12 cellular contexts compared by ENCODE assay signal in the genomic region with DNA sequence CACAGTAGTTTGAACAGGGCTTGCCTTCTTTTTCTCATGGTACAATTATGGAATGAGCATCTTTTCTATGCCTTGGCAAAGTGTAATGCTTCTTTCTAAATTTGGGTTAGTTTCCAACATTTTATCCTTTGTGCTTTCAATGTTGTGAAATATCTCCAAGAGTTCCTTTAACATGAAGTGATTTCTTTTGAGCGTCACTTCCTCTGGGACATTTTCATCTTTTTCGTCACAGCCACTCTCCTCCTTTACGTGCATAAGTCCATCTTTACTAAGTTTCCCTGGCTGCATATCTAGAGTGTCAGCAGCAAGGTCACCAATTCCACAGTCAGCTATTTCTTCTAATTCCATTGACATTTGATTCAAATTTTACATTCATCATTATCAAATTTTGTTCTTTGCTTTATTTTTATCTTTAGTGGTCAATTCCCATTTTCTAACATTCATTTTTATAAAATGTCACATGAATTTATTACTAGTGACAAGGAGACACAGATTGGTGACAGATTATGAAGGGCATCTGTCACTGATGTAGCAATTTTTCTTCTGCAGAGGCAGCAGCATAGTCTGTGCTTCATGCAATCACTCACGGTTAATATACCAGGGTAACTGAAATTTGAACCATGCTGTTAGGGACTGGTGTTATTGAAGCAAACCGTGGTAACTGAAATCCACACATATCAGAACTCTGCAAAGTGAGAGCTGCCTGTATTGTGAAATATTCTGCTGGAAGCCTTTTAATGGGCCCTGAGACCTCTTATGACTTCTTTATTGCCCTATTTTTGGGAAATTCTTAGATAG.
DNase-seq lines count a peak whose midpoint lies in the region; ATAC-seq and TF ChIP-seq lines count a peak whose summit lies in the region.
"Had no signal": no experiment of that assay in that cellular context is flagged by ENCODE, and none has a peak within 500 bp of the region (broad histone marks: within the 10 kb centered on the region; RNA-seq: fewer than 3 reads in every experiment).

No MANE protein-coding gene starts in this region.

- no peak overlapping the region for H3K4ac ChIP-seq in IMR-90 (ENCODE audit: low read depth, low read length)

- H3K79me1 ChIP-seq in IMR-90 (ENCODE audit: low read depth in 1 of 2, low read length in 2 of 2) = no peaks in the 10 kb centered on the region

- H4K20me1 ChIP-seq in IMR-90 (ENCODE audit: insufficient read depth, low read length) (no peaks in the 10 kb centered on the region), OCI-LY3 (ENCODE audit: insufficient read depth, low read length) (no peaks in the 10 kb centered on the region)

- DNase-seq in IMR-90 (peak; percentile 50), sigmoid colon (no peak), NCI-H446 (lab: John Stamatoyannopoulos, UW) (no peak), nucleus accumbens (lab: John Stamatoyannopoulos, UW) (no peak), dorsolateral prefrontal cortex (no peak)
- DNase-seq: activated naive CD4-positive, alpha-beta T cell treated with anti-CD3 and anti-CD28 coated beads, Interleukin-2, amount 10 ng/mL, durations not matched to agents 7 days and 5 days; COR-L47; heart right ventricle; NCI-H82 had no signal

- no peak overlapping the region; the same call in 1 of the 2 replicates for H3K18ac ChIP-seq in IMR-90 (ENCODE audit: low read depth, low read length)

- H3K14ac ChIP-seq in IMR-90 (replicated peaks; ENCODE audit: low read depth, low read length) = no peak overlapping the region

- H3K4me1 ChIP-seq in IMR-90 (ENCODE audit: control insufficient read depth, insufficient read depth, low read length) (peaks cover 8% of the 10 kb centered on the region), OCI-LY3 (ENCODE audit: low read length) (peaks cover 51% of the 10 kb centered on the region), gastroesophageal sphincter (peaks cover 0 to 23% (median 4%) of the 10 kb centered on the region in 3 donors), sigmoid colon (peaks cover 0 to 29% (median 21%) of the 10 kb centered on the region in 4 donors)

- 0 out of 2 replicates have a peak overlapping the region, but pooled peaks have one; percentile 33 for H2BK20ac ChIP-seq in IMR-90 (ENCODE audit: low read depth, low read length)

- H3K9ac ChIP-seq in IMR-90 (ENCODE audit: low read depth, low read length) (no peak overlapping the region), OCI-LY3 (ENCODE audit: low read length) (0 out of 2 replicates have a peak overlapping the region, but pooled peaks have one; percentile 4)

- no TSS peak for BruUV-seq in IMR-90 (replicated peaks; lab: Mats Ljungman, UMichigan)

- 53% methylated on average over 3 of the region's 5 CpGs; no CpG with 5 or more reads in 1 of the 2 experiments for WGBS in IMR-90 (ENCODE audit: extremely low coverage in 2 of 2, insufficient read length in 1 of 2), 2 experiments
- WGBS in gastroesophageal sphincter (ENCODE audit: low coverage in 1 of 2), 2 donors = 68 to 74% methylated on average over 5 of the region's 5 CpGs
- WGBS in sigmoid colon, 2 donors = 56 to 77% methylated on average over 5 of the region's 5 CpGs

- H3K56ac ChIP-seq in IMR-90 (ENCODE audit: extremely low read depth, insufficient read depth, low read length) = no peak overlapping the region

- TF ChIP-seq EP300 in gastroesophageal sphincter (IDR thresholded peaks at IDR 0.05) = no peak
- peak; percentile 3 to 82 (median 74) for TF ChIP-seq EP300 in sigmoid colon (IDR thresholded peaks at IDR 0.05)

- ATAC-seq in IMR-90 (ENCODE audit: low read depth) = peak; percentile 51; the same call in 1 of the 2 replicates
- peak; percentile 57 for ATAC-seq in gastroesophageal sphincter

- no peak overlapping the region for H2BK5ac ChIP-seq in IMR-90 (ENCODE audit: low read depth, low read length, poor library complexity, severe bottlenecking)

- H3K79me2 ChIP-seq in OCI-LY3 (ENCODE audit: low read length) = no peaks in the 10 kb centered on the region

- H2BK15ac ChIP-seq in IMR-90 (ENCODE audit: low read depth, low read length) = no peak overlapping the region

- no peak for TF ChIP-seq POLR2A in IMR-90 (IDR thresholded peaks at IDR 0.05; ENCODE audit: low read depth, low read length)
- TF ChIP-seq POLR2A in gastroesophageal sphincter (IDR thresholded peaks at IDR 0.05) = no peak
- TF ChIP-seq POLR2A in sigmoid colon (IDR thresholded peaks at IDR 0.05) = no peak

- no peaks in the 10 kb centered on the region for H3K9me3 ChIP-seq in IMR-90 (ENCODE audit: control insufficient read depth, insufficient read depth, low read length)
- no peaks in the 10 kb centered on the region for H3K9me3 ChIP-seq in OCI-LY3 (ENCODE audit: insufficient read depth, low read length)
- no peaks in the 10 kb centered on the region for H3K9me3 ChIP-seq in gastroesophageal sphincter
- H3K9me3 ChIP-seq in sigmoid colon = no peaks in the 10 kb centered on the region
- H3K9me3 ChIP-seq: heart right ventricle had no signal

- H3K27me3 ChIP-seq in IMR-90 (ENCODE audit: control insufficient read depth, insufficient read depth, low read length) (no peaks in the 10 kb centered on the region), OCI-LY3 (ENCODE audit: low read depth, low read length) (no peaks in the 10 kb centered on the region), gastroesophageal sphincter (no peaks in the 10 kb centered on the region), sigmoid colon (no peaks in the 10 kb centered on the region), dorsolateral prefrontal cortex (no peaks in the 10 kb centered on the region)
- H3K27me3 ChIP-seq: heart right ventricle had no signal

- H4K8ac ChIP-seq in IMR-90 (ENCODE audit: low read depth in 2 of 2, low read length in 2 of 2) = no peak overlapping the region

- H3K4me2 ChIP-seq in IMR-90 (ENCODE audit: low read depth, low read length) = no peak overlapping the region
- H3K4me2 ChIP-seq in OCI-LY3 (ENCODE audit: low read length) = peak overlapping the region; percentile 41

- H2BK120ac ChIP-seq in IMR-90 (ENCODE audit: low read depth, low read length) = no peak overlapping the region

- dilution Hi-C loops in IMR-90 (cut with HindIII; ENCODE audit: low sequenced_read_pairs, unreplicated experiment) = no loop called here

- intact Hi-C loops in IMR-90 (cut with micrococcal nuclease) (no loop called here), sigmoid colon (cut with DNase I) (no loop called here), dorsolateral prefrontal cortex (cut with DNase I) (no loop called here)

- no peak overlapping the region for H4K5ac ChIP-seq in IMR-90 (ENCODE audit: low read depth, low read length)

- no peak for TF ChIP-seq CTCF in IMR-90 (conservative IDR thresholded peaks at IDR 0.05; ENCODE audit: low read depth, low read length)
- TF ChIP-seq CTCF in OCI-LY3 (IDR thresholded peaks at IDR 0.05; ENCODE audit: low read depth, low read length) = no peak
- TF ChIP-seq CTCF in gastroesophageal sphincter (IDR thresholded peaks at IDR 0.05) = no peak
- TF ChIP-seq CTCF in sigmoid colon (IDR thresholded peaks at IDR 0.05) = no peak
- no peak for TF ChIP-seq CTCF in dorsolateral prefrontal cortex (IDR thresholded peaks at IDR 0.05 in 54 of 56, conservative IDR thresholded peaks at IDR 0.05 in 2 of 56; ENCODE audit: low read depth in 1 of 56, partially characterized antibody in 56 of 56)

- POLR2A ChIA-PET in IMR-90 (lab: Charles Lee; ENCODE audit: unreplicated experiment) = no interaction called here

- no peak overlapping the region for H3K23ac ChIP-seq in IMR-90 (ENCODE audit: low read depth, low read length)

- no peak overlapping the region for H3K4me3 ChIP-seq in IMR-90 (ENCODE audit: insufficient read depth, low read depth, low read length)
- H3K4me3 ChIP-seq in OCI-LY3 (ENCODE audit: low read length) = no peak overlapping the region
- no peak overlapping the region for H3K4me3 ChIP-seq in gastroesophageal sphincter
- H3K4me3 ChIP-seq in sigmoid colon = no peak overlapping the region
- H3K4me3 ChIP-seq in dorsolateral prefrontal cortex = no peak overlapping the region
- H3K4me3 ChIP-seq: heart right ventricle, skin epidermis had no signal

- no peak for TF ChIP-seq RAD21 in IMR-90 (IDR thresholded peaks at IDR 0.05; ENCODE audit: low read length)

- H2AK5ac ChIP-seq in IMR-90 (ENCODE audit: low read depth, low read length) = no peak overlapping the region

- in situ Hi-C loops in IMR-90 (cut with MboI; ENCODE audit: low sequenced_read_pairs) = no loop called here

- H3K36me3 ChIP-seq in IMR-90 (ENCODE audit: control insufficient read depth, insufficient read depth, low read length) = no peaks in the 10 kb centered on the region
- H3K36me3 ChIP-seq in OCI-LY3 (replicated peaks; ENCODE audit: low read depth, low read length) = peaks cover 4% of the 10 kb centered on the region
- no peaks in the 10 kb centered on the region for H3K36me3 ChIP-seq in gastroesophageal sphincter
- no peaks in the 10 kb centered on the region for H3K36me3 ChIP-seq in sigmoid colon
- H3K36me3 ChIP-seq: heart right ventricle had no signal

- no peak overlapping the region for H2AFZ ChIP-seq in IMR-90 (replicated peaks; ENCODE audit: low read length, poor library complexity)
- H2AFZ ChIP-seq in OCI-LY3 (ENCODE audit: low read depth, low read length) = no peak overlapping the region

- no peak overlapping the region for H2AK9ac ChIP-seq in IMR-90 (replicated peaks; ENCODE audit: low read depth, low read length, poor library complexity)

- H3K9me1 ChIP-seq in IMR-90 (ENCODE audit: insufficient read depth, low read length) = peaks cover 2% of the 10 kb centered on the region; the same call in 1 of the 2 replicates

- CTCF ChIA-PET in IMR-90 (lab: Yijun Ruan, JAX) = no interaction called here

- H3K27ac ChIP-seq in IMR-90 (ENCODE audit: insufficient read depth, low read length) (no peak overlapping the region), OCI-LY3 (ENCODE audit: low read length) (peak overlapping the region; percentile 22), gastroesophageal sphincter (peak overlapping the region in 2 of 4 donors; percentile 9 to 32), sigmoid colon (peak overlapping the region in 1 of 4 donors; percentile 29), dorsolateral prefrontal cortex (no peak overlapping the region)

- no peak overlapping the region for H4K91ac ChIP-seq in IMR-90 (ENCODE audit: insufficient read depth, low read depth, low read length)

TF ChIP-seq in IMR-90, 13 proteins besides CTCF, POLR2A, EP300 and RAD21:
- TF ChIP-seq CEBPB (IDR thresholded peaks at IDR 0.05; ENCODE audit: low read depth, low read length) (peak; percentile 77), CHD1 (IDR thresholded peaks at IDR 0.05; ENCODE audit: low read depth, low read length) (no peak), MAFK (IDR thresholded peaks at IDR 0.05; ENCODE audit: low read depth, low read length) (no peak), RFX5 (IDR thresholded peaks at IDR 0.05; ENCODE audit: low read depth, low read length) (no peak)
- TF ChIP-seq, protein P1, sequence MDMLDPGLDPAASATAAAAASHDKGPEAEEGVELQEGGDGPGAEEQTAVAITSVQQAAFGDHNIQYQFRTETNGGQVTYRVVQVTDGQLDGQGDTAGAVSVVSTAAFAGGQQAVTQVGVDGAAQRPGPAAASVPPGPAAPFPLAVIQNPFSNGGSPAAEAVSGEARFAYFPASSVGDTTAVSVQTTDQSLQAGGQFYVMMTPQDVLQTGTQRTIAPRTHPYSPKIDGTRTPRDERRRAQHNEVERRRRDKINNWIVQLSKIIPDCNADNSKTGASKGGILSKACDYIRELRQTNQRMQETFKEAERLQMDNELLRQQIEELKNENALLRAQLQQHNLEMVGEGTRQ (IDR thresholded peaks at IDR 0.05; ENCODE audit: low read depth, low read length) = no peak
